ENCODE assay signal across 16 cellular contexts in the genomic region with DNA sequence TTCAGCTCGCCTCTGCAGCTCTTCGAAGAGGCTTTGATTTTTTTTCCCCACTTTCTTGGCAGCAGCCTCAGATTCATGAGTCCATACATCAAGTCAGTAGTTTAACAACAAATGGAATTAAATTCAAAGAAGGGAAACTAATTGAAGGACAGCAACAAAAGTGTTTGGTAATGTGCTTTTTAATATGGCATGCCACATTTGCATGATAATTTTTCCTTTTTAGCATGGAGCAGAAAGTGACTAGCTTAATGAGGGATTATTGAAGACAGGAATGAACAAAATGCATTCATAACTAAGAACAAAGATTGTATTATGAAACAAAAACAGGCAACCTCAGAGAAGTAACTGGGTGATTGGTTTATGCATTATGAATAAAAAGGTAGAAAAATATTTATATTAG.
A peak's percentile ranks its signal among the peaks of the same experiment; 100 is the strongest.
DNase-seq lines count a peak whose midpoint lies in the region; ATAC-seq and TF ChIP-seq lines count a peak whose summit lies in the region.
"Had no signal": no experiment of that assay in that cellular context is flagged by ENCODE, and none has a peak within 500 bp of the region (broad histone marks: within the 10 kb centered on the region; RNA-seq: fewer than 3 reads in every experiment).

No MANE protein-coding gene starts in this region.

- ATAC-seq in GM21576 (IDR thresholded peaks at IDR 0.05; ENCODE audit: unreplicated experiment) (no peak), HG03108 (IDR thresholded peaks at IDR 0.05; ENCODE audit: unreplicated experiment) (no peak), GM21381 (IDR thresholded peaks at IDR 0.05; ENCODE audit: unreplicated experiment) (no peak)
- ATAC-seq: GM12878 had no signal

- no peaks in the 10 kb centered on the region for H3K36me3 Mint-ChIP-seq in glutamatergic neuron (ENCODE audit: unreplicated experiment)

- TF ChIP-seq CTCF in glutamatergic neuron (IDR thresholded peaks at IDR 0.05; ENCODE audit: partially characterized antibody, unreplicated experiment) = no peak

- H3K9me3 Mint-ChIP-seq in glutamatergic neuron (ENCODE audit: unreplicated experiment) = peaks cover 3% of the 10 kb centered on the region

- peak overlapping the region; percentile 12 for H3K4me3 Mint-ChIP-seq in glutamatergic neuron (ENCODE audit: unreplicated experiment)

- H3K27me3 Mint-ChIP-seq in glutamatergic neuron (ENCODE audit: unreplicated experiment) = peaks cover 2% of the 10 kb centered on the region

- H3K27ac Mint-ChIP-seq in glutamatergic neuron (ENCODE audit: unreplicated experiment) = peak overlapping the region; percentile 79

- DNase-seq in NCI-H82 treated with DMSO at 0.1 percent for 48 hours (lab: John Stamatoyannopoulos, UW; ENCODE audit: unreplicated experiment) = peak; percentile 49
- DNase-seq in NCI-H82 (lab: John Stamatoyannopoulos, UW) = no peak
- DNase-seq in NCI-H1048 (lab: John Stamatoyannopoulos, UW) = peak; percentile 48
- DNase-seq in glutamatergic neuron = no peak
- DNase-seq: COR-L47, DMS53, GM23248, KG1, NCI-H1436 treated with DMSO at 0.1 percent for 48 hours, NCI-H2081, NCI-H226, SHP77 had no signal

- H3K4me1 Mint-ChIP-seq in glutamatergic neuron (ENCODE audit: low read depth, unreplicated experiment) = peaks cover 58% of the 10 kb centered on the region

Comparison
In these comparisons a context has a peak if more than half of its experiments do, and no peak if none do; other contexts are left out.
1. DNase-seq: peak in NCI-H82 treated with DMSO at 0.1 percent for 48 hours (single experiment) and NCI-H1048 (single experiment); none in NCI-H82 (single experiment) and glutamatergic neuron (single experiment).